ENCODE assay signal across 9 cellular contexts in genomic region chr11:119319136-119319701, GRCh38. TPM values are rescaled to one million over a fixed set of nuclear protein-coding genes. Genes with fewer than 3 reads are reported as not detected.
DNase-seq lines count a peak whose midpoint lies in the region; ATAC-seq and TF ChIP-seq lines count a peak whose summit lies in the region.
"Had no signal": no experiment of that assay in that cellular context is flagged by ENCODE, and none has a peak within 500 bp of the region (broad histone marks: within the 10 kb centered on the region; RNA-seq: fewer than 3 reads in every experiment).

No MANE protein-coding gene starts in this region.

- no peak for ATAC-seq in gastroesophageal sphincter
- ATAC-seq in HG03135 (IDR thresholded peaks at IDR 0.05; ENCODE audit: unreplicated experiment) = no peak
- ATAC-seq in GM19397 (IDR thresholded peaks at IDR 0.05; ENCODE audit: unreplicated experiment) = no peak
- no peak for ATAC-seq in HG02623 (IDR thresholded peaks at IDR 0.05; ENCODE audit: unreplicated experiment)

- DNase-seq in Peyer's patch (no peak), BE2C (no peak)

- peak; percentile 5 for TF ChIP-seq POLR2A in GM19099 (IDR thresholded peaks at IDR 0.05; ENCODE audit: extremely low read depth, insufficient read length, low read depth)
- TF ChIP-seq POLR2A in Peyer's patch (IDR thresholded peaks at IDR 0.05) = no peak
- no peak for TF ChIP-seq POLR2A in gastroesophageal sphincter (IDR thresholded peaks at IDR 0.05)

- H3K9me3 ChIP-seq in Peyer's patch (no peaks in the 10 kb centered on the region), gastroesophageal sphincter (no peaks in the 10 kb centered on the region), BE2C (no peaks in the 10 kb centered on the region)

- H3K4me1 ChIP-seq in Peyer's patch (peaks cover 0 to 44% (median 23%) of the 10 kb centered on the region in 4 donors), gastroesophageal sphincter (peaks cover 12 to 97% (median 55%) of the 10 kb centered on the region in 3 donors), BE2C (peaks cover 21% of the 10 kb centered on the region)

- no peaks in the 10 kb centered on the region for H3K27me3 ChIP-seq in Peyer's patch
- no peaks in the 10 kb centered on the region for H3K27me3 ChIP-seq in gastroesophageal sphincter
- no peaks in the 10 kb centered on the region for H3K27me3 ChIP-seq in BE2C

- 31 to 65% methylated on average over 4 to 6 of the region's 8 CpGs for WGBS in gastroesophageal sphincter (ENCODE audit: low coverage in 1 of 2), 2 donors

- no peaks in the 10 kb centered on the region for H3K36me3 ChIP-seq in Peyer's patch
- peaks cover 0 to 8% of the 10 kb centered on the region in 2 donors for H3K36me3 ChIP-seq in gastroesophageal sphincter
- no peaks in the 10 kb centered on the region for H3K36me3 ChIP-seq in BE2C

- TF ChIP-seq EP300 in gastroesophageal sphincter (IDR thresholded peaks at IDR 0.05) = no peak

- H3K27ac ChIP-seq in Peyer's patch = peak overlapping the region; percentile 68 to 87 (median 78)
- H3K27ac ChIP-seq in gastroesophageal sphincter = peak overlapping the region; percentile 90 to 99 (median 98)
- H3K27ac ChIP-seq in skin epidermis = peak overlapping the region in 20 of 21 experiments; percentile 9 to 90 (median 66)

- no peak for TF ChIP-seq CTCF in Peyer's patch (IDR thresholded peaks at IDR 0.05)
- no peak for TF ChIP-seq CTCF in gastroesophageal sphincter (IDR thresholded peaks at IDR 0.05)
- TF ChIP-seq CTCF in BE2C (IDR thresholded peaks at IDR 0.05; ENCODE audit: low read depth, low read length) = no peak

- H3K4me3 ChIP-seq in Peyer's patch (no peak overlapping the region), gastroesophageal sphincter (peak overlapping the region in 1 of 2 donors; percentile 87), skin epidermis (no peak overlapping the region), BE2C (ENCODE audit: low read depth, low read length) (no peak overlapping the region)

RNA-seq across cellular contexts. Expression of gene MCAM, which starts 2.3 kb away (rescaled TPM):
- total RNA-seq in Peyer's patch (100 to 1,000 TPM in 1 of 4 donors, 10 to 100 TPM in 3; 27.5 to 112 (median 66.2) TPM), gastroesophageal sphincter (1,000 to 10,000 TPM in 3 of 4 donors, 100 to 1,000 TPM in 1; 702 to 1,904 (median 1,177) TPM)
- 26.8 TPM for polyA plus RNA-seq in BE2C (2012; ENCODE audit: insufficient read depth, insufficient read length, low read depth)

RNA-seq across cellular contexts. Expression of gene RNF26, which starts 15.1 kb away (rescaled TPM):
- total RNA-seq in Peyer's patch (10 to 100 TPM; 15.5 to 23.4 (median 16.5) TPM), gastroesophageal sphincter (10 to 100 TPM; 13.0 to 39.6 (median 17.1) TPM)
- polyA plus RNA-seq in BE2C (2012; ENCODE audit: insufficient read depth, insufficient read length, low read depth) = 48.0 TPM

RNA-seq across cellular contexts. Expression of gene C1QTNF5, which starts 21.5 kb away (rescaled TPM):
- 10 to 100 TPM; 10.3 to 26.4 (median 11.8) TPM for total RNA-seq in Peyer's patch
- 10 to 100 TPM; 44.3 to 52.1 (median 45.6) TPM for total RNA-seq in gastroesophageal sphincter
- 1.1 TPM for polyA plus RNA-seq in BE2C (2012; ENCODE audit: insufficient read depth, insufficient read length, low read depth)

RNA-seq across cellular contexts. Expression of gene MFRP, which starts 27.3 kb away (rescaled TPM):
- total RNA-seq in Peyer's patch = not detected
- under 1 TPM in 1 of 4 donors, not detected in 3; 0.15 TPM for total RNA-seq in gastroesophageal sphincter
- polyA plus RNA-seq in BE2C (2012; ENCODE audit: insufficient read depth, insufficient read length, low read depth) = not detected
- total RNA-seq: M059J had no signal

Comparison
In these comparisons a context has a peak if more than half of its experiments do, and no peak if none do; other contexts are left out.
1. RNA of gene MCAM, which starts 2.3 kb away (total RNA-seq): 702 to 1,904 TPM in gastroesophageal sphincter; 27.5 to 112 TPM in Peyer's patch; every median in the first group is over 4 times any median in the second.
2. Peak in every context shown above with its lines, with median percentiles within 50 percentile points of each other: H3K27ac ChIP-seq.